23 cellular contexts compared by ENCODE assay signal in genomic region chr6:143394351-143394750, GRCh38. TPM values are rescaled to one million over a fixed set of nuclear protein-coding genes. Genes with fewer than 3 reads are reported as not detected.
A peak's percentile ranks its signal among the peaks of the same experiment; 100 is the strongest.
DNase-seq lines count a peak whose midpoint lies in the region; ATAC-seq and TF ChIP-seq lines count a peak whose summit lies in the region.
"Had no signal": no experiment of that assay in that cellular context is flagged by ENCODE, and none has a peak within 500 bp of the region (broad histone marks: within the 10 kb centered on the region; RNA-seq: fewer than 3 reads in every experiment).

No MANE protein-coding gene starts in this region.

- no peak overlapping the region for H2AFZ ChIP-seq in MM.1S (ENCODE audit: low read length)

- no peak overlapping the region for H3K9ac ChIP-seq in MM.1S (ENCODE audit: low read length)
- H3K9ac ChIP-seq: BLaER1 had no signal

- no peaks in the 10 kb centered on the region for H3F3A ChIP-seq in MM.1S (ENCODE audit: insufficient read depth, low read length)

- H3K27me3 ChIP-seq in MG63, result no peaks in the 10 kb centered on the region
- no peaks in the 10 kb centered on the region for H3K27me3 ChIP-seq in MM.1S (replicated peaks; ENCODE audit: insufficient read depth, low read length)
- H3K27me3 ChIP-seq: BLaER1 had no signal

- TF ChIP-seq CTCF in fibroblast of the aortic adventitia (IDR thresholded peaks at IDR 0.05; ENCODE audit: insufficient read depth, low read length) (no peak), MM.1S (IDR thresholded peaks at IDR 0.05; ENCODE audit: low read length) (no peak)

- H4K20me1 ChIP-seq in MM.1S (ENCODE audit: insufficient read depth, low read length), result no peaks in the 10 kb centered on the region
- H4K20me1 ChIP-seq: BLaER1 had no signal

- H3K4me1 ChIP-seq in MM.1S (ENCODE audit: low read length), result no peaks in the 10 kb centered on the region
- H3K4me1 ChIP-seq: BLaER1 had no signal

- no peaks in the 10 kb centered on the region for H3K36me3 ChIP-seq in MG63
- no peaks in the 10 kb centered on the region for H3K36me3 ChIP-seq in MM.1S (replicated peaks; ENCODE audit: insufficient read depth, low read length)
- H3K36me3 ChIP-seq: BLaER1 had no signal

- DNase-seq in AG08395 (ENCODE audit: low spot score) (peak; percentile 44), GM03348 (ENCODE audit: low spot score) (peak; percentile 61), MG63 (peak; percentile 29), fibroblast of the aortic adventitia (ENCODE audit: low read depth) (peak; percentile 31), MM.1S (no peak), SIG-M5 (lab: John Stamatoyannopoulos, UW) (no peak)
- no peak for DNase-seq in stimulated activated naive B cell treated with anti-CD40 and anti-IgM and Interleukin-4, amounts not matched to agents 10 μg/mL and 1 μg/mL and 100 μg/mL, for 72 hours
- DNase-seq: 8988T; CD4-positive, alpha-beta T cell; COR-L47; DMS 273 treated with DMSO at 0.1 percent for 48 hours; DND-41; H7; MV-4-11; NCI-H1417; NCI-H187; NCI-H446; NCI-H526; OCI-M1; Right ventricle myocardium superior had no signal

- H3K4me3 Mint-ChIP-seq in stimulated activated naive B cell treated with anti-CD40 and anti-IgM and Interleukin-4, amounts not matched to agents 10 μg/mL and 1 μg/mL and 100 μg/mL, for 72 hours, result no peak overlapping the region
- H3K4me3 Mint-ChIP-seq: CD4-positive, alpha-beta T cell; T-helper 1 cell treated with Interleukin-12 subunit alpha and Interleukin-12 subunit beta and Interleukin-4 antibody, amounts not matched to agents 30 μg/mL and 1 μg/mL, for 36 hours had no signal

- H3K27ac Mint-ChIP-seq in stimulated activated naive B cell treated with anti-CD40 and anti-IgM and Interleukin-4, amounts not matched to agents 10 μg/mL and 1 μg/mL and 100 μg/mL, for 72 hours, result no peak overlapping the region
- H3K27ac Mint-ChIP-seq: CD4-positive, alpha-beta T cell; T-helper 1 cell treated with Interleukin-12 subunit alpha and Interleukin-12 subunit beta and Interleukin-4 antibody, amounts not matched to agents 30 μg/mL and 1 μg/mL, for 36 hours had no signal

- no peaks in the 10 kb centered on the region for H3K27me3 Mint-ChIP-seq in stimulated activated naive B cell treated with anti-CD40 and anti-IgM and Interleukin-4, amounts not matched to agents 10 μg/mL and 1 μg/mL and 100 μg/mL, for 72 hours
- H3K27me3 Mint-ChIP-seq: CD4-positive, alpha-beta T cell had no signal

- H3K9me3 ChIP-seq in MG63 (no peaks in the 10 kb centered on the region), MM.1S (replicated peaks; ENCODE audit: insufficient read depth, low read length) (no peaks in the 10 kb centered on the region)
- H3K9me3 ChIP-seq: BLaER1 had no signal

- H3K9me3 Mint-ChIP-seq in stimulated activated naive B cell treated with anti-CD40 and anti-IgM and Interleukin-4, amounts not matched to agents 10 μg/mL and 1 μg/mL and 100 μg/mL, for 72 hours, result no peaks in the 10 kb centered on the region
- H3K9me3 Mint-ChIP-seq: CD4-positive, alpha-beta T cell; T-helper 1 cell treated with Interleukin-12 subunit alpha and Interleukin-12 subunit beta and Interleukin-4 antibody, amounts not matched to agents 30 μg/mL and 1 μg/mL, for 36 hours had no signal

- H3K9me2 ChIP-seq in MM.1S (replicated peaks; ENCODE audit: insufficient read depth, low read length), result no peaks in the 10 kb centered on the region

- no peak overlapping the region for H3K4me2 ChIP-seq in MM.1S (ENCODE audit: low read depth, low read length)
- H3K4me2 ChIP-seq: BLaER1 had no signal

- H3K4me3 ChIP-seq in MG63, result no peak overlapping the region
- H3K4me3 ChIP-seq in fibroblast of the aortic adventitia (ENCODE audit: low read depth, low read length), result no peak overlapping the region
- H3K4me3 ChIP-seq in MM.1S (ENCODE audit: low read length), result no peak overlapping the region
- H3K4me3 ChIP-seq: BLaER1 had no signal

- H3K27ac ChIP-seq in MM.1S (ENCODE audit: low read length), result no peak overlapping the region
- H3K27ac ChIP-seq: BLaER1 had no signal

- H3K79me2 ChIP-seq in MM.1S (ENCODE audit: low read length), result no peaks in the 10 kb centered on the region

- H3K4me1 Mint-ChIP-seq in stimulated activated naive B cell treated with anti-CD40 and anti-IgM and Interleukin-4, amounts not matched to agents 10 μg/mL and 1 μg/mL and 100 μg/mL, for 72 hours, result no peaks in the 10 kb centered on the region

- H3K36me3 Mint-ChIP-seq in stimulated activated naive B cell treated with anti-CD40 and anti-IgM and Interleukin-4, amounts not matched to agents 10 μg/mL and 1 μg/mL and 100 μg/mL, for 72 hours, result no peaks in the 10 kb centered on the region

- ATAC-seq in GM21360 (IDR thresholded peaks at IDR 0.05; ENCODE audit: unreplicated experiment), result no peak
- no peak for ATAC-seq in stimulated activated naive B cell treated with anti-CD40 and anti-IgM and Interleukin-4, amounts not matched to agents 10 μg/mL and 1 μg/mL and 100 μg/mL, for 72 hours (replicated peaks)

RNA-seq across cellular contexts. Expression of gene ADAT2, which starts 56.1 kb away (rescaled TPM):
- 2.6 and 3.0 TPM in 2 replicates for total RNA-seq in MG63 (2014; rRNA removed; shearing (Covaris generic); ENCODE audit: low replicate concordance)
- 6.4 and 7.1 TPM in 2 replicates for total RNA-seq in fibroblast of the aortic adventitia (ENCODE audit: low replicate concordance)

RNA-seq across cellular contexts. Expression of gene PEX3, which starts 56.3 kb away (rescaled TPM):
- 13.6 and 24.8 TPM in 2 replicates for total RNA-seq in MG63 (2014; rRNA removed; shearing (Covaris generic); ENCODE audit: low replicate concordance)
- 20.6 and 27.0 TPM in 2 replicates for total RNA-seq in fibroblast of the aortic adventitia (ENCODE audit: low replicate concordance)

Comparison
In these comparisons a context has a peak if more than half of its experiments do, and no peak if none do; other contexts are left out.
1. DNase-seq: peak in AG08395 (single experiment), GM03348 (single experiment), MG63 (single experiment) and fibroblast of the aortic adventitia (single experiment); none in MM.1S (single experiment), stimulated activated naive B cell treated with anti-CD40 and anti-IgM and Interleukin-4, amounts not matched to agents 10 μg/mL and 1 μg/mL and 100 μg/mL, for 72 hours (single experiment) and SIG-M5 (single experiment).